In genomic region chr4:169018406-169018805, GRCh38 we compare ENCODE assay signal across 1 cellular context.
TF ChIP-seq lines count a peak whose summit lies in the region.

No MANE protein-coding gene starts in this region.

TF ChIP-seq in GM23338, 12 proteins besides CTCF, POLR2A, EP300 and RAD21 (continued from another document):
- TF ChIP-seq REST (IDR thresholded peaks at IDR 0.05; ENCODE audit: unreplicated experiment) (no peak), EZH2phosphoT487 (IDR thresholded peaks at IDR 0.05; ENCODE audit: unreplicated experiment) (no peak), POLR2AphosphoS5 (IDR thresholded peaks at IDR 0.05; ENCODE audit: low read depth) (no peak), ETS1 (IDR thresholded peaks at IDR 0.05) (no peak), EZH2 (IDR thresholded peaks at IDR 0.05; ENCODE audit: low read depth, unreplicated experiment) (no peak), NANOG (IDR thresholded peaks at IDR 0.05; ENCODE audit: borderline replicate concordance) (no peak)
- TF ChIP-seq, protein P1, sequence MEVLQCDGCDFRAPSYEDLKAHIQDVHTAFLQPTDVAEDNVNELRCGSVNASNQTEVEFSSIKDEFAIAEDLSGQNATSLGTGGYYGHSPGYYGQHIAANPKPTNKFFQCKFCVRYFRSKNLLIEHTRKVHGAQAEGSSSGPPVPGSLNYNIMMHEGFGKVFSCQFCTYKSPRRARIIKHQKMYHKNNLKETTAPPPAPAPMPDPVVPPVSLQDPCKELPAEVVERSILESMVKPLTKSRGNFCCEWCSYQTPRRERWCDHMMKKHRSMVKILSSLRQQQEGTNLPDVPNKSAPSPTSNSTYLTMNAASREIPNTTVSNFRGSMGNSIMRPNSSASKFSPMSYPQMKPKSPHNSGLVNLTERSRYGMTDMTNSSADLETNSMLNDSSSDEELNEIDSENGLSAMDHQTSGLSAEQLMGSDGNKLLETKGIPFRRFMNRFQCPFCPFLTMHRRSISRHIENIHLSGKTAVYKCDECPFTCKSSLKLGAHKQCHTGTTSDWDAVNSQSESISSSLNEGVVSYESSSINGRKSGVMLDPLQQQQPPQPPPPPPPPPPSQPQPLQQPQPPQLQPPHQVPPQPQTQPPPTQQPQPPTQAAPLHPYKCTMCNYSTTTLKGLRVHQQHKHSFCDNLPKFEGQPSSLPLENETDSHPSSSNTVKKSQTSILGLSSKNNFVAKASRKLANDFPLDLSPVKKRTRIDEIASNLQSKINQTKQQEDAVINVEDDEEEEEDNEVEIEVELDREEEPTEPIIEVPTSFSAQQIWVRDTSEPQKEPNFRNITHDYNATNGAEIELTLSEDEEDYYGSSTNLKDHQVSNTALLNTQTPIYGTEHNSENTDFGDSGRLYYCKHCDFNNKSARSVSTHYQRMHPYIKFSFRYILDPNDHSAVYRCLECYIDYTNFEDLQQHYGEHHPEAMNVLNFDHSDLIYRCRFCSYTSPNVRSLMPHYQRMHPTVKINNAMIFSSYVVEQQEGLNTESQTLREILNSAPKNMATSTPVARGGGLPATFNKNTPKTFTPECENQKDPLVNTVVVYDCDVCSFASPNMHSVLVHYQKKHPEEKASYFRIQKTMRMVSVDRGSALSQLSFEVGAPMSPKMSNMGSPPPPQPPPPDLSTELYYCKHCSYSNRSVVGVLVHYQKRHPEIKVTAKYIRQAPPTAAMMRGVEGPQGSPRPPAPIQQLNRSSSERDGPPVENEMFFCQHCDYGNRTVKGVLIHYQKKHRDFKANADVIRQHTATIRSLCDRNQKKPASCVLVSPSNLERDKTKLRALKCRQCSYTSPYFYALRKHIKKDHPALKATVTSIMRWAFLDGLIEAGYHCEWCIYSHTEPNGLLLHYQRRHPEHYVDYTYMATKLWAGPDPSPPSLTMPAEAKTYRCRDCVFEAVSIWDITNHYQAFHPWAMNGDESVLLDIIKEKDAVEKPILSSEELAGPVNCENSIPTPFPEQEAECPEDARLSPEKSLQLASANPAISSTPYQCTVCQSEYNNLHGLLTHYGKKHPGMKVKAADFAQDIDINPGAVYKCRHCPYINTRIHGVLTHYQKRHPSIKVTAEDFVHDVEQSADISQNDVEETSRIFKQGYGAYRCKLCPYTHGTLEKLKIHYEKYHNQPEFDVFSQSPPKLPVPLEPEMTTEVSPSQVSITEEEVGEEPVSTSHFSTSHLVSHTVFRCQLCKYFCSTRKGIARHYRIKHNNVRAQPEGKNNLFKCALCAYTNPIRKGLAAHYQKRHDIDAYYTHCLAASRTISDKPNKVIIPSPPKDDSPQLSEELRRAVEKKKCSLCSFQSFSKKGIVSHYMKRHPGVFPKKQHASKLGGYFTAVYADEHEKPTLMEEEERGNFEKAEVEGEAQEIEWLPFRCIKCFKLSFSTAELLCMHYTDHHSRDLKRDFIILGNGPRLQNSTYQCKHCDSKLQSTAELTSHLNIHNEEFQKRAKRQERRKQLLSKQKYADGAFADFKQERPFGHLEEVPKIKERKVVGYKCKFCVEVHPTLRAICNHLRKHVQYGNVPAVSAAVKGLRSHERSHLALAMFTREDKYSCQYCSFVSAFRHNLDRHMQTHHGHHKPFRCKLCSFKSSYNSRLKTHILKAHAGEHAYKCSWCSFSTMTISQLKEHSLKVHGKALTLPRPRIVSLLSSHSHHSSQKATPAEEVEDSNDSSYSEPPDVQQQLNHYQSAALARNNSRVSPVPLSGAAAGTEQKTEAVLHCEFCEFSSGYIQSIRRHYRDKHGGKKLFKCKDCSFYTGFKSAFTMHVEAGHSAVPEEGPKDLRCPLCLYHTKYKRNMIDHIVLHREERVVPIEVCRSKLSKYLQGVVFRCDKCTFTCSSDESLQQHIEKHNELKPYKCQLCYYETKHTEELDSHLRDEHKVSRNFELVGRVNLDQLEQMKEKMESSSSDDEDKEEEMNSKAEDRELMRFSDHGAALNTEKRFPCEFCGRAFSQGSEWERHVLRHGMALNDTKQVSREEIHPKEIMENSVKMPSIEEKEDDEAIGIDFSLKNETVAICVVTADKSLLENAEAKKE (CRISPR knock-in tag; IDR thresholded peaks at IDR 0.05), result no peak
